In genomic region chr12:80967565-80967964, GRCh38 we compare ENCODE assay signal across 8 cellular contexts. TPM values are rescaled to one million over a fixed set of nuclear protein-coding genes. Genes with fewer than 3 reads are reported as not detected.
"Had no signal": no experiment of that assay in that cellular context is flagged by ENCODE, and none has a peak within 500 bp of the region (broad histone marks: within the 10 kb centered on the region; RNA-seq: fewer than 3 reads in every experiment).

No MANE protein-coding gene starts in this region.

- H3K4me3 ChIP-seq: GM23248, K562 had no signal

- DNase-seq: GM23248, GOT3, H9, HCEC 1CT, KG1 had no signal

- FAIRE-seq: HTR-8/SVneo, K562 had no signal

- ATAC-seq: K562 had no signal

- H3K9ac ChIP-seq: GM23248 had no signal

- H3K27ac ChIP-seq: GM23248 had no signal

- H2AFZ ChIP-seq: GM23248 had no signal

RNA-seq across cellular contexts. Expression of gene LIN7A, which starts 29.8 kb away (rescaled TPM):
- total RNA-seq: HT-29, K562 had no signal
- polyA plus RNA-seq: K562 had no signal
